29 cellular contexts compared by ENCODE assay signal in genomic region chr11:132087148-132087547, GRCh38.
"Had no signal": no experiment of that assay in that cellular context is flagged by ENCODE, and none has a peak within 500 bp of the region (broad histone marks: within the 10 kb centered on the region; RNA-seq: fewer than 3 reads in every experiment).

No MANE protein-coding gene starts in this region.

- H3K36me3 Mint-ChIP-seq: activated naive CD4-positive, alpha-beta T cell treated with anti-CD3 and anti-CD28 coated beads, Interleukin-2, amount 50 U/mL, for 24 hours; activated naive CD8-positive, alpha-beta T cell treated with anti-CD3 and anti-CD28 coated beads for 36 hours had no signal

- H3K27me3 Mint-ChIP-seq: activated B cell treated with CpG ODN at 0.5 μM for 24 hours; activated CD8-positive, alpha-beta T cell treated with anti-CD3 and anti-CD28 coated beads for 36 hours; activated naive CD4-positive, alpha-beta T cell treated with anti-CD3 and anti-CD28 coated beads, Interleukin-2, amount 50 U/mL, for 24 hours; activated naive CD8-positive, alpha-beta T cell treated with anti-CD3 and anti-CD28 coated beads for 36 hours; activated naive CD8-positive, alpha-beta T cell treated with anti-CD3 and anti-CD28 coated beads, Interleukin-2, amount 50 U/mL, for 24 hours; activated T-helper 17 cell treated with anti-CD3 and anti-CD28 coated beads, Interleukin-2, amount 50 U/mL, for 72 hours; T-helper 17 cell had no signal

- H3K27ac Mint-ChIP-seq: activated B cell treated with CpG ODN at 0.5 μM for 24 hours; activated CD8-positive, alpha-beta T cell treated with anti-CD3 and anti-CD28 coated beads for 36 hours; activated naive CD4-positive, alpha-beta T cell treated with anti-CD3 and anti-CD28 coated beads, Interleukin-2, amount 50 U/mL, for 24 hours; activated naive CD8-positive, alpha-beta T cell treated with anti-CD3 and anti-CD28 coated beads for 36 hours; activated naive CD8-positive, alpha-beta T cell treated with anti-CD3 and anti-CD28 coated beads, Interleukin-2, amount 50 U/mL, for 24 hours; activated T-helper 17 cell treated with anti-CD3 and anti-CD28 coated beads, Interleukin-2, amount 50 U/mL, for 72 hours; brain; T-helper 17 cell; T-helper 2 cell treated with Interferon-gamma antibody and Interleukin-4, amounts not matched to agents 5 μg/mL and 100 μg/mL, for 36 hours had no signal

- H3K36me3 ChIP-seq: ascending aorta, breast epithelium, cardiac muscle cell, colonic mucosa, heart left ventricle, WERI-Rb-1 had no signal

- DNase-seq: activated B cell treated with CpG ODN at 0.5 μM for 24 hours; activated CD4-positive, alpha-beta T cell treated with anti-CD3 and anti-CD28 coated beads for 48 hours; activated CD4-positive, alpha-beta T cell treated with anti-CD3 and anti-CD28 coated beads, Interleukin-2, amount 50 U/mL, for 1 hour; activated CD4-positive, alpha-beta T cell treated with anti-CD3 and anti-CD28 coated beads, Interleukin-2, amount 50 U/mL, for 48 hours; activated CD8-positive, alpha-beta memory T cell treated with anti-CD3 and anti-CD28 coated beads for 24 hours; activated CD8-positive, alpha-beta T cell treated with anti-CD3 and anti-CD28 coated beads for 36 hours; activated effector memory CD4-positive, alpha-beta T cell treated with Interleukin-2 at 50 U/mL for 16 hours; activated gamma-delta T cell treated with Interleukin-2 at 50 U/mL for 16 hours; activated naive CD4-positive, alpha-beta T cell treated with Interleukin-2 at 50 U/mL for 16 hours; activated naive CD8-positive, alpha-beta T cell treated with anti-CD3 and anti-CD28 coated beads for 36 hours; activated naive CD8-positive, alpha-beta T cell treated with anti-CD3 and anti-CD28 coated beads, Interleukin-2, amount 50 U/mL, for 24 hours; activated T-cell treated with anti-CD3 and anti-CD28 coated beads, Interleukin-2, amount 50 U/mL, for 4 hours; central memory CD4-positive, alpha-beta T cell; cerebellar nuclear complex; colonic mucosa; effector CD8-positive, alpha-beta T cell; foreskin fibroblast; glutamatergic neuron; heart left ventricle; T-helper 17 cell; T1000; WERI-Rb-1 had no signal

- H3K27ac ChIP-seq: ascending aorta, breast epithelium, cardiac muscle cell, colonic mucosa, heart left ventricle, WERI-Rb-1 had no signal

- H3K9me3 ChIP-seq: colonic mucosa had no signal

- H3K4me1 ChIP-seq: ascending aorta, breast epithelium, colonic mucosa, heart left ventricle had no signal

- H3K4me3 Mint-ChIP-seq: activated B cell treated with CpG ODN at 0.5 μM for 24 hours; activated CD8-positive, alpha-beta T cell treated with anti-CD3 and anti-CD28 coated beads for 36 hours; activated naive CD4-positive, alpha-beta T cell treated with anti-CD3 and anti-CD28 coated beads, Interleukin-2, amount 50 U/mL, for 24 hours; activated naive CD8-positive, alpha-beta T cell treated with anti-CD3 and anti-CD28 coated beads for 36 hours; activated naive CD8-positive, alpha-beta T cell treated with anti-CD3 and anti-CD28 coated beads, Interleukin-2, amount 50 U/mL, for 24 hours; activated T-cell treated with anti-CD3 and anti-CD28 coated beads, Interleukin-2, amount 50 U/mL, for 4 hours; activated T-helper 17 cell treated with anti-CD3 and anti-CD28 coated beads, Interleukin-2, amount 50 U/mL, for 72 hours; brain; T-helper 17 cell; T-helper 2 cell treated with Interferon-gamma antibody and Interleukin-4, amounts not matched to agents 5 μg/mL and 100 μg/mL, for 36 hours had no signal

- H3K4me3 ChIP-seq: ascending aorta, breast epithelium, cardiac muscle cell, colonic mucosa, heart left ventricle had no signal

- H3K27me3 ChIP-seq: ascending aorta, breast epithelium, cardiac muscle cell, colonic mucosa, heart left ventricle had no signal

- H3K4me1 Mint-ChIP-seq: activated B cell treated with CpG ODN at 0.5 μM for 24 hours; activated naive CD4-positive, alpha-beta T cell treated with anti-CD3 and anti-CD28 coated beads, Interleukin-2, amount 50 U/mL, for 24 hours; activated naive CD8-positive, alpha-beta T cell treated with anti-CD3 and anti-CD28 coated beads for 36 hours; activated naive CD8-positive, alpha-beta T cell treated with anti-CD3 and anti-CD28 coated beads, Interleukin-2, amount 50 U/mL, for 24 hours; activated T-helper 17 cell treated with anti-CD3 and anti-CD28 coated beads, Interleukin-2, amount 50 U/mL, for 72 hours; T-helper 17 cell had no signal
